8 cellular contexts compared by ENCODE assay signal in genomic region chr2:73233154-73233931, GRCh38. TPM values are rescaled to one million over a fixed set of nuclear protein-coding genes. Genes with fewer than 3 reads are reported as not detected.
A peak's percentile ranks its signal among the peaks of the same experiment; 100 is the strongest.
DNase-seq lines count a peak whose midpoint lies in the region; ATAC-seq and TF ChIP-seq lines count a peak whose summit lies in the region.

Gene PRADC1, minus strand, starts transcription at chr2:73233239. Its CDS starts 79 bp downstream, at chr2:73233160.

- H3K27ac ChIP-seq in SK-N-SH (ENCODE audit: low read depth in 2 of 2, low read length in 1 of 2) (peak within 1 kb of the TSS; percentile 91 to 95), suprapubic skin (peak within 1 kb of the TSS; percentile 95)

- no peak for TF ChIP-seq CTCF in SK-N-SH (IDR thresholded peaks at IDR 0.05)
- TF ChIP-seq CTCF in suprapubic skin (IDR thresholded peaks at IDR 0.05) = no peak

- no peaks in the 10 kb centered on the region for H3K9me3 Mint-ChIP-seq in activated naive CD4-positive, alpha-beta T cell treated with anti-CD3 and anti-CD28 coated beads, Interleukin-2, amount 50 U/mL, for 24 hours

- peak within 1 kb of the TSS; percentile 99 for H3K4me3 Mint-ChIP-seq in activated naive CD4-positive, alpha-beta T cell treated with anti-CD3 and anti-CD28 coated beads, Interleukin-2, amount 50 U/mL, for 24 hours

- TF ChIP-seq RAD21 in SK-N-SH (IDR thresholded peaks at IDR 0.05; ENCODE audit: low read length) = no peak

- H3K4me3 ChIP-seq in SK-N-SH (ENCODE audit: low read depth in 2 of 2, low read length in 1 of 2) = peak within 1 kb of the TSS; percentile 96 to 99
- H3K4me3 ChIP-seq in suprapubic skin = peak within 1 kb of the TSS; percentile 94

- no peaks in the 10 kb centered on the region for H3K9me2 ChIP-seq in SK-N-SH

- peak in 1 of 2 donors; percentile 32 for TF ChIP-seq POLR2A in suprapubic skin (IDR thresholded peaks at IDR 0.05)

- CTCF ChIA-PET in SK-N-SH (lab: Yijun Ruan, JAX) = interaction anchor here (0.9 to 4.4 kb wide), 10 partner anchors 10 to 59 kb away, joined by 3 to 27 read pairs (median 5); partner anchors contain the start of genes EGR4 and SMYD5

- peak within 1 kb of the TSS; percentile 96 for H3K9ac ChIP-seq in SK-N-SH

- H3K27me3 ChIP-seq in SK-N-SH (ENCODE audit: insufficient read depth) = no peaks in the 10 kb centered on the region
- H3K27me3 ChIP-seq in suprapubic skin = no peaks in the 10 kb centered on the region

- peaks cover 31% of the 10 kb centered on the region for H3K4me1 Mint-ChIP-seq in activated naive CD4-positive, alpha-beta T cell treated with anti-CD3 and anti-CD28 coated beads, Interleukin-2, amount 50 U/mL, for 24 hours

- H3K4me1 ChIP-seq in SK-N-SH (ENCODE audit: control insufficient read depth in 1 of 2, insufficient read depth in 2 of 2, low read depth in 1 of 2, low read length in 1 of 2) (peaks cover 0 to 20% of the 10 kb centered on the region in 2 experiments; a peak in 3 of 4 replicates), suprapubic skin (peaks cover 32% of the 10 kb centered on the region)

- POLR2A ChIA-PET in SK-N-SH (lab: Yijun Ruan, JAX) = interaction anchor here (0.9 to 2.7 kb wide), 14 partner anchors 9 to 504 kb away, joined by 3 to 13 read pairs (median 4); partner anchors contain the start of genes ALMS1, SMYD5 and TPRKB

- H3K36me3 ChIP-seq in SK-N-SH (replicated peaks in 1 of 2; ENCODE audit: control insufficient read depth in 1 of 2, insufficient read depth in 2 of 2, low read length in 1 of 2) (peaks cover 5 to 11% of the 10 kb centered on the region in 2 experiments), suprapubic skin (peaks cover 18% of the 10 kb centered on the region)

- peaks cover 42% of the 10 kb centered on the region for H3K79me2 ChIP-seq in SK-N-SH (ENCODE audit: insufficient read depth)

- TF ChIP-seq EP300 in SK-N-SH (IDR thresholded peaks at IDR 0.05; ENCODE audit: borderline replicate concordance in 1 of 2, low read depth in 1 of 2, low read length in 1 of 2) (no peak), suprapubic skin (IDR thresholded peaks at IDR 0.05) (no peak)

- ATAC-seq in HG02571 (IDR thresholded peaks at IDR 0.05; ENCODE audit: unreplicated experiment) = peak; percentile 90

- no peaks in the 10 kb centered on the region for H3K27me3 Mint-ChIP-seq in activated naive CD4-positive, alpha-beta T cell treated with anti-CD3 and anti-CD28 coated beads, Interleukin-2, amount 50 U/mL, for 24 hours

- peak within 1 kb of the TSS; percentile 94 for H2AFZ ChIP-seq in SK-N-SH (ENCODE audit: low read depth)

- DNase-seq in GM04504 (ENCODE audit: low read depth) (peak; percentile 99), NCI-H1048 (lab: John Stamatoyannopoulos, UW) (peak; percentile 96), SK-N-SH (peak; percentile 97), globus pallidus (ENCODE audit: low spot score) (peak; percentile 100), nucleus accumbens (lab: John Stamatoyannopoulos, UW) (peak; percentile 82 to 100 (median 98)), suprapubic skin (ENCODE audit: low spot score in 2 of 2) (peak; percentile 99 to 100)

- peak within 1 kb of the TSS; percentile 98 for H3K4me2 ChIP-seq in SK-N-SH

- WGBS in SK-N-SH (ENCODE audit: low lambda C conversion rate) = 0% methylated on average over 26 of the region's 67 CpGs
- WGBS in suprapubic skin = 0% methylated on average over 38 of the region's 67 CpGs

- H3F3A ChIP-seq in SK-N-SH (replicated peaks; ENCODE audit: insufficient read depth) = peaks cover 9% of the 10 kb centered on the region

- H3K9me3 ChIP-seq in SK-N-SH (no peaks in the 10 kb centered on the region), suprapubic skin (no peaks in the 10 kb centered on the region)

- H4K20me1 ChIP-seq in SK-N-SH (ENCODE audit: insufficient read depth) = peaks cover 32% of the 10 kb centered on the region

- peaks cover 19% of the 10 kb centered on the region for H3K36me3 Mint-ChIP-seq in activated naive CD4-positive, alpha-beta T cell treated with anti-CD3 and anti-CD28 coated beads, Interleukin-2, amount 50 U/mL, for 24 hours

- H3K27ac Mint-ChIP-seq in activated naive CD4-positive, alpha-beta T cell treated with anti-CD3 and anti-CD28 coated beads, Interleukin-2, amount 50 U/mL, for 24 hours = peak within 1 kb of the TSS; percentile 97

TF ChIP-seq in SK-N-SH, 30 proteins besides CTCF, POLR2A, EP300 and RAD21 (continues in another document):
- TF ChIP-seq MXI1 (IDR thresholded peaks at IDR 0.05; ENCODE audit: low read depth, low read length) (peak; percentile 96), REST (IDR thresholded peaks at IDR 0.05; ENCODE audit: low read depth, low read length) (no peak), RFX5 (IDR thresholded peaks at IDR 0.05; ENCODE audit: low read length) (peak; percentile 88), IRF3 (IDR thresholded peaks at IDR 0.05; ENCODE audit: low read depth, low read length) (peak; percentile 93), GABPA (IDR thresholded peaks at IDR 0.05; ENCODE audit: low read depth) (peak; percentile 31; the same call in 1 of the 2 replicates), USF2 (IDR thresholded peaks at IDR 0.05; ENCODE audit: borderline replicate concordance, low read depth, low read length) (no peak), MEF2A (IDR thresholded peaks at IDR 0.05; ENCODE audit: borderline replicate concordance, low read depth) (no peak), CHD2 (IDR thresholded peaks at IDR 0.05; ENCODE audit: low read length, partially characterized antibody) (peak; percentile 94), ELF1 (IDR thresholded peaks at IDR 0.05) (no peak), POLR2AphosphoS5 (IDR thresholded peaks at IDR 0.05; ENCODE audit: low read depth, low read length) (peak; percentile 9; the same call in 1 of the 2 replicates), FOXM1 (IDR thresholded peaks at IDR 0.05; ENCODE audit: low read depth) (no peak), TAF1 (IDR thresholded peaks at IDR 0.05; ENCODE audit: borderline replicate concordance, low read depth, low read length) (peak; percentile 11; the same call in 1 of the 2 replicates), RXRA (IDR thresholded peaks at IDR 0.05; ENCODE audit: borderline replicate concordance, low read depth) (no peak), GATA2 (CRISPR knock-in tag; IDR thresholded peaks at IDR 0.05) (no peak), SMC3 (IDR thresholded peaks at IDR 0.05; ENCODE audit: low read depth, low read length) (no peak), NFIC (IDR thresholded peaks at IDR 0.05; ENCODE audit: borderline replicate concordance) (no peak), YY1 (IDR thresholded peaks at IDR 0.05; ENCODE audit: low read depth) (no peak), TCF12 (IDR thresholded peaks at IDR 0.05) (no peak)
- TF ChIP-seq, protein P1, sequence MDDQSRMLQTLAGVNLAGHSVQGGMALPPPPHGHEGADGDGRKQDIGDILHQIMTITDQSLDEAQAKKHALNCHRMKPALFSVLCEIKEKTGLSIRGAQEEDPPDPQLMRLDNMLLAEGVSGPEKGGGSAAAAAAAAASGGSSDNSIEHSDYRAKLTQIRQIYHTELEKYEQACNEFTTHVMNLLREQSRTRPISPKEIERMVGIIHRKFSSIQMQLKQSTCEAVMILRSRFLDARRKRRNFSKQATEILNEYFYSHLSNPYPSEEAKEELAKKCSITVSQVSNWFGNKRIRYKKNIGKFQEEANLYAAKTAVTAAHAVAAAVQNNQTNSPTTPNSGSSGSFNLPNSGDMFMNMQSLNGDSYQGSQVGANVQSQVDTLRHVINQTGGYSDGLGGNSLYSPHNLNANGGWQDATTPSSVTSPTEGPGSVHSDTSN (IDR thresholded peaks at IDR 0.05) = peak; percentile 98

RNA-seq across cellular contexts. Expression of gene PRADC1, which starts in this region (rescaled TPM):
- polyA plus RNA-seq in SK-N-SH (2012; rRNA removed) = 8.5 and 9.6 TPM in 2 replicates
- polyA plus RNA-seq in SK-N-SH (2012; cell fraction: cytosol; rRNA removed) = 5.1 and 7.9 TPM in 2 replicates
- polyA plus RNA-seq in SK-N-SH (2012; cell fraction: nucleus; rRNA removed) = 3.3 and 3.7 TPM in 2 replicates
- 10 to 100 TPM in 3 of 4 donors, 1 to 10 TPM in 1; 7.4 to 34.8 (median 25.3) TPM for total RNA-seq in suprapubic skin

Comparison
In these comparisons a context has a peak if more than half of its experiments do, and no peak if none do; other contexts are left out.
1. Peak in every context shown above with its lines: DNase-seq, ATAC-seq, H3K4me3 ChIP-seq and H3K27ac ChIP-seq.